ENCODE assay signal across 30 cellular contexts in the genomic region with DNA sequence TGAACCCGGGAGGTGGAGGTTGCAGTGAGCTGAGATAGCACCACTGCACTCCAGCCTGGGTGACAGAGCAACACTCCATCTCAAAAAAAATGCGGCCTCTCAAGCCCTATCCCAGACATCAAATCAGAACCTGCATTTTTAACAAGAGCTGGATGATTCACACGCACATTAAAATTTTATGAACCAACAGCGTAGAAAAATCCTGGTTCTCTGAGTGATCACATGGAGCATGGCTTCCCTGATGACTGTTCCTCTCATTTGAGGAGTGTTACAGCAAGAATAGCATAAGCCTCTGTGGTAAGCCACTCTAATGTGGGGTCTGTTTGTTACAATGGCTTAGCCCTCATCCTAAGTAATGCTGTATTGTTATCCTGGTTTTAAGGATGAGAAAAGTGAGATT.
"Had no signal": no experiment of that assay in that cellular context is flagged by ENCODE, and none has a peak within 500 bp of the region (broad histone marks: within the 10 kb centered on the region; RNA-seq: fewer than 3 reads in every experiment).

No MANE protein-coding gene starts in this region.

- ATAC-seq: activated naive CD4-positive, alpha-beta T cell treated with anti-CD3 and anti-CD28 coated beads, Interleukin-2, amount 50 U/mL, for 72 hours; activated naive CD8-positive, alpha-beta T cell treated with anti-CD3 and anti-CD28 coated beads, Interleukin-2, amount 50 U/mL, for 24 hours; activated T-cell treated with anti-CD3 and anti-CD28 coated beads, Interleukin-2, amount 50 U/mL, for 4 hours had no signal

- H3K4me1 ChIP-seq: Peyer's patch, SJCRH30 had no signal

- H3K36me3 ChIP-seq: cardiac muscle cell, Peyer's patch, SJCRH30 had no signal

- H3K36me3 Mint-ChIP-seq: activated CD4-positive, alpha-beta memory T cell treated with anti-CD3 and anti-CD28 coated beads for 36 hours; activated naive CD4-positive, alpha-beta T cell treated with anti-CD3 and anti-CD28 coated beads, Interleukin-2, amount 50 U/mL, for 72 hours; brain had no signal

- H3K27me3 Mint-ChIP-seq: activated naive CD8-positive, alpha-beta T cell treated with anti-CD3 and anti-CD28 coated beads, Interleukin-2, amount 50 U/mL, for 24 hours had no signal

- H3K9me2 ChIP-seq: SK-N-SH had no signal

- H3K9me3 Mint-ChIP-seq: activated CD4-positive, alpha-beta memory T cell treated with anti-CD3 and anti-CD28 coated beads for 36 hours; activated CD4-positive, alpha-beta T cell treated with anti-CD3 and anti-CD28 coated beads, Interleukin-2, amount 10 ng/mL, durations not matched to agents 7 days and 5 days; activated naive CD4-positive, alpha-beta T cell treated with anti-CD3 and anti-CD28 coated beads, Interleukin-2, amount 50 U/mL, for 72 hours; activated naive CD8-positive, alpha-beta T cell treated with anti-CD3 and anti-CD28 coated beads, Interleukin-2, amount 50 U/mL, for 24 hours; activated T-cell treated with anti-CD3 and anti-CD28 coated beads, Interleukin-2, amount 50 U/mL, for 4 hours had no signal

- H3K9me3 ChIP-seq: Peyer's patch, SJCRH30, SK-N-SH had no signal

- H3K27ac Mint-ChIP-seq: activated CD4-positive, alpha-beta memory T cell treated with anti-CD3 and anti-CD28 coated beads for 36 hours; activated CD4-positive, alpha-beta T cell treated with anti-CD3 and anti-CD28 coated beads, Interleukin-2, amount 10 ng/mL, durations not matched to agents 7 days and 5 days; activated naive CD4-positive, alpha-beta T cell treated with anti-CD3 and anti-CD28 coated beads, Interleukin-2, amount 50 U/mL, for 72 hours; activated naive CD8-positive, alpha-beta T cell treated with anti-CD3 and anti-CD28 coated beads, Interleukin-2, amount 50 U/mL, for 24 hours had no signal

- H3K27ac ChIP-seq: cardiac muscle cell, KMS-11, Peyer's patch, RWPE1, SJCRH30, VCaP had no signal

- H3K27me3 ChIP-seq: cardiac muscle cell, Peyer's patch had no signal

- H3K9ac ChIP-seq: KMS-11, SK-N-SH had no signal

- H3K4me3 Mint-ChIP-seq: activated CD4-positive, alpha-beta memory T cell treated with anti-CD3 and anti-CD28 coated beads for 36 hours; activated CD4-positive, alpha-beta T cell treated with anti-CD3 and anti-CD28 coated beads, Interleukin-2, amount 10 ng/mL, durations not matched to agents 7 days and 5 days; activated naive CD8-positive, alpha-beta T cell treated with anti-CD3 and anti-CD28 coated beads, Interleukin-2, amount 50 U/mL, for 24 hours; activated T-cell treated with anti-CD3 and anti-CD28 coated beads, Interleukin-2, amount 50 U/mL, for 4 hours; brain had no signal

- H3K4me3 ChIP-seq: cardiac muscle cell, Peyer's patch, SJCRH30 had no signal

- H3K4me2 ChIP-seq: KMS-11, SK-N-SH had no signal

- H3K4me1 Mint-ChIP-seq: activated CD4-positive, alpha-beta T cell treated with anti-CD3 and anti-CD28 coated beads, Interleukin-2, amount 10 ng/mL, durations not matched to agents 7 days and 5 days had no signal

- DNase-seq: activated CD4-positive, alpha-beta memory T cell treated with anti-CD3 and anti-CD28 coated beads for 36 hours; activated CD4-positive, alpha-beta T cell treated with anti-CD3 and anti-CD28 coated beads, Interleukin-2, amount 10 ng/mL, durations not matched to agents 7 days and 5 days; activated CD4-positive, CD25-positive, alpha-beta regulatory T cell; activated CD8-positive, alpha-beta memory T cell treated with anti-CD3 and anti-CD28 coated beads for 24 hours; activated effector memory CD4-positive, alpha-beta T cell treated with anti-CD3 and anti-CD28 coated beads, Interleukin-2, amount 50 U/mL, for 16 hours; activated naive CD4-positive, alpha-beta T cell treated with Interleukin-2 at 50 U/mL for 16 hours; activated naive CD8-positive, alpha-beta T cell treated with anti-CD3 and anti-CD28 coated beads, Interleukin-2, amount 50 U/mL, for 24 hours; activated T-cell treated with anti-CD3 and anti-CD28 coated beads, Interleukin-2, amount 50 U/mL, for 4 hours; amniotic stem cell; NCI-H1105 treated with DMSO at 0.1 percent for 48 hours; NCI-H1436 treated with DMSO at 0.1 percent for 48 hours; NCI-H187 treated with DMSO at 0.1 percent for 48 hours; NCI-H2081 treated with DMSO at 0.1 percent for 48 hours; NCI-H2171 treated with DMSO at 0.1 percent for 48 hours; NCI-H226; NCI-H510A; NCI-H526 treated with DMSO at 0.1 percent for 48 hours; NCI-H82; OCI-M1; Peyer's patch; Right ventricle myocardium superior; SJCRH30; SK-N-SH; T-helper 1 cell had no signal
